Comparison of ENCODE assay signal across 8 cellular contexts in the genomic region with DNA sequence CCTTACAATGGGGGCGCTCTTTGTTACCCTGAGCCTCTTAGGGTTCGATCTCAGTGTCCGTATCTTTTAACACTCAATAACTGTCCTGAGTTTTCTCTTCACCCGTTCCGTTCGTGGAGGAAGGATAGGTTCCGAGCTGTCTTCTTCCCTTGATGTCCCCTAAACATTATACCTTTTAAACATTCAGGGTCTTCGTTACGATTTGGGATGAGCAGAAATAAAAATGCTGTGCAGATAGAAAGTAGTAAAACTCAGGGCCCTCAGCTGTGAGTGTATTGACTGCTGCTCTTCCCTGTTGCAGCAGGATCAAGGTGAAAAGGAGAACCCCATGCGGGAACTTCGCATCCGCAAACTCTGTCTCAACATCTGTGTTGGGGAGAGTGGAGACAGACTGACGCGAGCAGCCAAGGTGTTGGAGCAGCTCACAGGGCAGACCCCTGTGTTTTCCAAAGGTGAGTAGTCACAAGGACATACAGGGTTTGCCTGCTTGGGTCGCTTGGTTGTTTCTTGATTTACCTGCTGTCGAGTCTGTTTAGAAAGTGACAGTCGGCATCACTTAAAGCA. TPM values are rescaled to one million over a fixed set of nuclear protein-coding genes. Genes with fewer than 3 reads are reported as not detected.
DNase-seq lines count a peak whose midpoint lies in the region; ATAC-seq and TF ChIP-seq lines count a peak whose summit lies in the region.

No MANE protein-coding gene starts in this region.

- WGBS in tibial nerve, 2 donors: 12 to 17% methylated on average over 17 of the region's 17 CpGs

- TF ChIP-seq CTCF in cardiac muscle cell (IDR thresholded peaks at IDR 0.05; ENCODE audit: low read depth, low read length): no peak
- no peak for TF ChIP-seq CTCF in left lung (IDR thresholded peaks at IDR 0.05)
- no peak for TF ChIP-seq CTCF in tibial nerve (IDR thresholded peaks at IDR 0.05)

- H3K27me3 ChIP-seq in cardiac muscle cell (no peaks in the 10 kb centered on the region), left lung (no peaks in the 10 kb centered on the region), tibial nerve (no peaks in the 10 kb centered on the region)

- H3K4me1 ChIP-seq in cardiac muscle cell (ENCODE audit: low read depth): peaks cover 19% of the 10 kb centered on the region
- peaks cover 26 to 53% of the 10 kb centered on the region in 2 donors for H3K4me1 ChIP-seq in left lung
- H3K4me1 ChIP-seq in tibial nerve: peaks cover 8 to 51% (median 27%) of the 10 kb centered on the region in 4 donors

- peaks cover 44% of the 10 kb centered on the region for H3K4me1 Mint-ChIP-seq in activated naive CD8-positive, alpha-beta T cell (ENCODE audit: low read depth)

- no peaks in the 10 kb centered on the region for H3K9me3 ChIP-seq in cardiac muscle cell (ENCODE audit: low read depth)
- H3K9me3 ChIP-seq in left lung: peaks cover 0 to 4% of the 10 kb centered on the region in 2 donors
- H3K9me3 ChIP-seq in tibial nerve: peaks cover 0 to 5% (median 0%) of the 10 kb centered on the region in 4 donors

- no peak for TF ChIP-seq EP300 in tibial nerve (IDR thresholded peaks at IDR 0.05)

- H3K27ac Mint-ChIP-seq in activated naive CD8-positive, alpha-beta T cell: peak overlapping the region; percentile 97

- DNase-seq in cardiac muscle cell (ENCODE audit: low read depth in 1 of 2, low spot score in 1 of 2) (no peak), Right ventricle myocardium inferior (ENCODE audit: missing footprints) (no peak), left lung (no peak), tibial nerve (ENCODE audit: low spot score in 2 of 2) (no peak), NCI-H748 treated with DMSO at 0.1 percent for 48 hours (lab: John Stamatoyannopoulos, UW) (no peak)

- H3K4me3 ChIP-seq in cardiac muscle cell (peak overlapping the region; percentile 91), left lung (peak overlapping the region; percentile 55 to 80), tibial nerve (peak overlapping the region; percentile 60 to 92 (median 91))

- H3K36me3 ChIP-seq in cardiac muscle cell (peaks cover 42% of the 10 kb centered on the region), left lung (peaks cover 0 to 48% of the 10 kb centered on the region in 2 donors), tibial nerve (peaks cover 0 to 45% (median 24%) of the 10 kb centered on the region in 3 donors)

- ATAC-seq in Right ventricle myocardium inferior: no peak
- no peak for ATAC-seq in left lung
- no peak for ATAC-seq in esophagus mucosa
- no peak for ATAC-seq in GM18502 (IDR thresholded peaks at IDR 0.05; ENCODE audit: poor library complexity, unreplicated experiment)

- H3K27ac ChIP-seq in cardiac muscle cell (peak overlapping the region; percentile 20), left lung (peak overlapping the region; percentile 71 to 86), tibial nerve (peak overlapping the region; percentile 56 to 94 (median 86))

- TF ChIP-seq POLR2A in tibial nerve (IDR thresholded peaks at IDR 0.05): no peak

- H3K27me3 Mint-ChIP-seq in activated naive CD8-positive, alpha-beta T cell: no peaks in the 10 kb centered on the region

- H3K9me3 Mint-ChIP-seq in activated naive CD8-positive, alpha-beta T cell (ENCODE audit: low read depth): no peaks in the 10 kb centered on the region

- H3K4me3 Mint-ChIP-seq in activated naive CD8-positive, alpha-beta T cell: peak overlapping the region; percentile 97

- H3K36me3 Mint-ChIP-seq in activated naive CD8-positive, alpha-beta T cell: peaks cover 28% of the 10 kb centered on the region

- intact Hi-C loops in Right ventricle myocardium inferior (cut with DNase I) (loop anchor here (5.0 kb wide), 1 partner anchor 50 kb away; the partner anchor contains the start of gene ELOA), left lung (cut with DNase I) (no loop called here)

RNA-seq across cellular contexts. Expression of gene RPL11, which starts 0.8 kb away (rescaled TPM):
- total RNA-seq in cardiac muscle cell (1,294 and 1,627 TPM in 2 replicates), Right ventricle myocardium inferior (681 TPM), left lung (100 to 1,000 TPM; 761 to 849 TPM), tibial nerve (100 to 1,000 TPM; 739 to 843 (median 765) TPM), esophagus mucosa (1,140 TPM)
- polyA plus RNA-seq in cardiac muscle cell: 590 and 630 TPM in 2 replicates

RNA-seq across cellular contexts. Expression of gene ELOA, which starts 50.9 kb away (rescaled TPM):
- total RNA-seq in cardiac muscle cell (34.1 and 42.1 TPM in 2 replicates), Right ventricle myocardium inferior (37.7 TPM), left lung (10 to 100 TPM; 48.6 to 50.3 TPM), tibial nerve (10 to 100 TPM; 21.4 to 32.7 (median 23.7) TPM), esophagus mucosa (35.1 TPM)
- 34.0 and 34.8 TPM in 2 replicates for polyA plus RNA-seq in cardiac muscle cell

Comparison
In these comparisons a context has a peak if more than half of its experiments do, and no peak if none do; other contexts are left out.
1. H3K27ac ChIP-seq: peak in every context shown above with its lines; median percentile 86 in tibial nerve; 78 in left lung; 20 in cardiac muscle cell.